Comparison of ENCODE assay signal across 15 cellular contexts in the genomic region with DNA sequence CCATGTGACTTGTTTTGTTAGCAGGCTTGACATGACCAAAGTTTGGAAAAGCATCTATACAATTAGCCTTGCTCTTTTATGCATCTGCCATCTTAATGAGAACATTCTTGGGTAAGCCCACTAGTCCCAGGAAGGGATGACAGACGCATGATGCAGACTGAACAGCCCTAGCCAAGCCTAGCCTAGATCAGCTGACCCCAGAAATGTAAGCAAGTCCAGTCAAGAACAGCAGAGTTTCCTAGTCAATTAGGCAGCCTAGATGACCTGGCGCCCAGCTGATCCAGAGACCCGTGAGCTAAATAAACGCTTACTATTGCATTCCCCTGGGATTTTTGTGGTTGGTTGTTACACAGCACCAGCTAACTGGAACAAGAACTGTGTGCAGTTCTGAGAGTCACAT.
DNase-seq lines count a peak whose midpoint lies in the region; ATAC-seq, FAIRE-seq and TF ChIP-seq lines count a peak whose summit lies in the region.
"Had no signal": no experiment of that assay in that cellular context is flagged by ENCODE, and none has a peak within 500 bp of the region (broad histone marks: within the 10 kb centered on the region; RNA-seq: fewer than 3 reads in every experiment).

No MANE protein-coding gene starts in this region.

- peaks cover 32% of the 10 kb centered on the region for H3K4me1 Mint-ChIP-seq in stimulated activated naive CD8-positive, alpha-beta T cell treated with anti-CD3 and anti-CD28 coated beads, Interleukin-15, amount 100 ng/mL, for 72 hours
- H3K4me1 Mint-ChIP-seq: IgD-negative memory B cell had no signal

- H3K27ac Mint-ChIP-seq in stimulated activated naive CD8-positive, alpha-beta T cell treated with anti-CD3 and anti-CD28 coated beads, Interleukin-15, amount 100 ng/mL, for 72 hours = no peak overlapping the region
- H3K27ac Mint-ChIP-seq: CD4-positive, CD25-positive, alpha-beta regulatory T cell; IgD-negative memory B cell had no signal

- H3K27me3 Mint-ChIP-seq in stimulated activated naive CD8-positive, alpha-beta T cell treated with anti-CD3 and anti-CD28 coated beads, Interleukin-15, amount 100 ng/mL, for 72 hours = peaks cover 8% of the 10 kb centered on the region
- H3K27me3 Mint-ChIP-seq: CD4-positive, CD25-positive, alpha-beta regulatory T cell had no signal

- H3K9me1 ChIP-seq in keratinocyte (ENCODE audit: control insufficient read depth, extremely low read depth, insufficient read depth, low read length) = no peaks in the 10 kb centered on the region

- H3K36me3 ChIP-seq in bronchial epithelial cell (ENCODE audit: control insufficient read depth, insufficient read depth, low read length) (no peaks in the 10 kb centered on the region), keratinocyte (ENCODE audit: control insufficient read depth in 2 of 2, extremely low read depth in 1 of 2, insufficient read depth in 2 of 2, low read length in 2 of 2) (no peaks in the 10 kb centered on the region)

- no peak overlapping the region for H3K27ac ChIP-seq in keratinocyte (ENCODE audit: control insufficient read depth, insufficient read depth, low read length)
- H3K27ac ChIP-seq: A549, GM23248 had no signal

- H3K9ac ChIP-seq in keratinocyte (ENCODE audit: control insufficient read depth, extremely low read depth, insufficient read depth, low read length) = no peak overlapping the region
- H3K9ac ChIP-seq: GM23248 had no signal

- H3K4me3 ChIP-seq in bronchial epithelial cell (ENCODE audit: low read depth, low read length) (no peak overlapping the region), keratinocyte (ENCODE audit: control insufficient read depth in 2 of 3, extremely low read depth in 1 of 3, insufficient read depth in 2 of 3, low read depth in 1 of 3, low read length in 3 of 3) (no peak overlapping the region)
- H3K4me3 ChIP-seq: A549, GM23248 had no signal

- no peaks in the 10 kb centered on the region for H4K20me1 ChIP-seq in keratinocyte (ENCODE audit: control insufficient read depth, extremely low read depth, insufficient read depth, low read length)

- no peak overlapping the region for H2AFZ ChIP-seq in keratinocyte (ENCODE audit: control insufficient read depth, low read length)
- H2AFZ ChIP-seq: GM23248 had no signal

- DNase-seq in LHCN-M2 (ENCODE audit: low read depth) (peak; percentile 6), bronchial epithelial cell (ENCODE audit: low read depth) (peak; percentile 78), keratinocyte (ENCODE audit: low read depth, low spot score) (peak; percentile 32), RPMI8226 (no peak)
- DNase-seq in stimulated activated CD4-positive, alpha-beta T cell treated with anti-CD3 and anti-CD28 coated beads, Interleukin-12 subunit alpha, Interleukin-12 subunit beta, amount 100 ng/mL, for 4 hours = no peak
- no peak for DNase-seq in stimulated activated naive CD8-positive, alpha-beta T cell treated with anti-CD3 and anti-CD28 coated beads, Interleukin-15, amount 100 ng/mL, for 72 hours
- DNase-seq: CD4-positive, CD25-positive, alpha-beta regulatory T cell; DMS53; GF-D8; GM23248 had no signal

- peaks cover 0 to 15% of the 10 kb centered on the region in 2 donors for H3K9me3 Mint-ChIP-seq in stimulated activated naive CD8-positive, alpha-beta T cell treated with anti-CD3 and anti-CD28 coated beads, Interleukin-15, amount 100 ng/mL, for 72 hours

- FAIRE-seq in bronchial epithelial cell (lab: Jason Lieb, UNC) = no peak
- no peak for FAIRE-seq in keratinocyte (lab: Jason Lieb, UNC)
- FAIRE-seq: A549, H54 had no signal

- H3K79me2 ChIP-seq in keratinocyte (ENCODE audit: control insufficient read depth, insufficient read depth, low read length) = no peaks in the 10 kb centered on the region

- H3K27me3 ChIP-seq in bronchial epithelial cell (ENCODE audit: control insufficient read depth, insufficient read depth, low read length) (no peaks in the 10 kb centered on the region), keratinocyte (ENCODE audit: control insufficient read depth, extremely low read depth, insufficient read depth, low read length) (peaks cover 3% of the 10 kb centered on the region)

- no peak overlapping the region for H3K4me2 ChIP-seq in keratinocyte (ENCODE audit: control insufficient read depth, extremely low read depth, insufficient read depth, low read depth, low read length)
- H3K4me2 ChIP-seq: A549 had no signal

- TF ChIP-seq CTCF in bronchial epithelial cell (IDR thresholded peaks at IDR 0.05; ENCODE audit: insufficient read depth, low read length, severe bottlenecking) = no peak
- TF ChIP-seq CTCF in keratinocyte (optimal IDR thresholded peaks at IDR 0.05 in 1 of 3, IDR thresholded peaks at IDR 0.05 in 1 of 3, conservative IDR thresholded peaks at IDR 0.05 in 1 of 3; ENCODE audit: extremely low read depth in 1 of 3, insufficient read depth in 2 of 3, low read length in 3 of 3) = no peak

- dilution Hi-C loops in keratinocyte (cut with MboI; ENCODE audit: extremely low pct_ligation_motif_present, low sequenced_read_pairs) = no loop called here

- no peaks in the 10 kb centered on the region for H3K4me1 ChIP-seq in keratinocyte (ENCODE audit: control insufficient read depth, extremely low read depth, insufficient read depth, low read length)
- H3K4me1 ChIP-seq: A549 had no signal

- H3K9me3 ChIP-seq in keratinocyte (ENCODE audit: control insufficient read depth, low read depth, low read length) = no peaks in the 10 kb centered on the region
- H3K9me3 ChIP-seq: A549 had no signal

- ATAC-seq in HG03045 (IDR thresholded peaks at IDR 0.05; ENCODE audit: unreplicated experiment) = no peak
- no peak for ATAC-seq in stimulated activated naive CD8-positive, alpha-beta T cell treated with anti-CD3 and anti-CD28 coated beads, Interleukin-15, amount 100 ng/mL, for 72 hours
- ATAC-seq: A549, HCT116 had no signal

- no peak overlapping the region for H3K4me3 Mint-ChIP-seq in stimulated activated naive CD8-positive, alpha-beta T cell treated with anti-CD3 and anti-CD28 coated beads, Interleukin-15, amount 100 ng/mL, for 72 hours
- H3K4me3 Mint-ChIP-seq: CD4-positive, CD25-positive, alpha-beta regulatory T cell; IgD-negative memory B cell had no signal

Comparison
In these comparisons a context has a peak if more than half of its experiments do, and no peak if none do; other contexts are left out.
1. DNase-seq: peak in LHCN-M2 (single experiment), bronchial epithelial cell (single experiment) and keratinocyte (single experiment); none in stimulated activated CD4-positive, alpha-beta T cell treated with anti-CD3 and anti-CD28 coated beads, Interleukin-12 subunit alpha, Interleukin-12 subunit beta, amount 100 ng/mL, for 4 hours (single experiment), stimulated activated naive CD8-positive, alpha-beta T cell treated with anti-CD3 and anti-CD28 coated beads, Interleukin-15, amount 100 ng/mL, for 72 hours (0 of 2) and RPMI8226 (single experiment).